In the genomic region with DNA sequence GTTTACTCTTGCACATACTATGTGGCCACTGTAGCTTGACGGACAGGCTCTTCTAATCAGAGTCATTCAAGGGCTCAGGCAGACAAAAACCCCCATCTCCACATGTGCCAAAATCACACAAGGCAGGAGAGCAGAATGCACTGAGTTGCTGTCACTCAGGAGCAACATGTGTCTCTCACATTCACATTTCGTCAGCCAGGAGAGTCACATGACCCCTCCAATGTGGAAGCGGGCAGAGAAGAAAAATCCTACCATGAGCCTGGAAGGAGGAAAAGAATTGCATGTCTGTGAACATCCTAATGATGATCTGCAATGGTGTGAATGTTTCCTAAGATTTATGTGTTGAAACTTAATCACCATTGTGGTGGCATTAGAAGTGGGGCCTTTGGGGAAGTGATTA, we compare ENCODE assay signal across 32 cellular contexts.
"Had no signal": no experiment of that assay in that cellular context is flagged by ENCODE, and none has a peak within 500 bp of the region (broad histone marks: within the 10 kb centered on the region; RNA-seq: fewer than 3 reads in every experiment).

No MANE protein-coding gene starts in this region.

- H3K27ac Mint-ChIP-seq: activated CD4-positive, alpha-beta T cell treated with anti-CD3 and anti-CD28 coated beads, Interleukin-2, amount 10 ng/mL, durations not matched to agents 7 days and 5 days; activated CD8-positive, alpha-beta T cell treated with anti-CD3 and anti-CD28 coated beads for 36 hours; activated naive CD4-positive, alpha-beta T cell treated with anti-CD3 and anti-CD28 coated beads for 36 hours; activated naive CD4-positive, alpha-beta T cell treated with anti-CD3 and anti-CD28 coated beads, Interleukin-2, amount 50 U/mL, for 24 hours; activated naive CD8-positive, alpha-beta T cell treated with anti-CD3 and anti-CD28 coated beads for 36 hours; activated naive CD8-positive, alpha-beta T cell treated with anti-CD3 and anti-CD28 coated beads, Interleukin-2, amount 50 U/mL, for 24 hours; activated T-helper 17 cell treated with anti-CD3 and anti-CD28 coated beads, Interleukin-2, amount 50 U/mL, for 72 hours; effector memory CD8-positive, alpha-beta T cell; T-cell; T-helper 1 cell treated with Interleukin-12 subunit alpha and Interleukin-12 subunit beta and Interleukin-4 antibody, amounts not matched to agents 30 μg/mL and 1 μg/mL, for 36 hours had no signal

- H3K9me3 Mint-ChIP-seq: activated CD4-positive, alpha-beta T cell treated with anti-CD3 and anti-CD28 coated beads, Interleukin-2, amount 10 ng/mL, durations not matched to agents 7 days and 5 days; activated CD8-positive, alpha-beta T cell treated with anti-CD3 and anti-CD28 coated beads for 36 hours; activated naive CD4-positive, alpha-beta T cell treated with anti-CD3 and anti-CD28 coated beads for 36 hours; activated naive CD4-positive, alpha-beta T cell treated with anti-CD3 and anti-CD28 coated beads, Interleukin-2, amount 50 U/mL, for 24 hours; activated naive CD8-positive, alpha-beta T cell treated with anti-CD3 and anti-CD28 coated beads for 36 hours; activated naive CD8-positive, alpha-beta T cell treated with anti-CD3 and anti-CD28 coated beads, Interleukin-2, amount 50 U/mL, for 24 hours; activated T-cell treated with anti-CD3 and anti-CD28 coated beads, Interleukin-2, amount 50 U/mL, for 4 hours; activated T-helper 17 cell treated with anti-CD3 and anti-CD28 coated beads, Interleukin-2, amount 50 U/mL, for 72 hours; T-cell; T-helper 1 cell treated with Interleukin-12 subunit alpha and Interleukin-12 subunit beta and Interleukin-4 antibody, amounts not matched to agents 30 μg/mL and 1 μg/mL, for 36 hours had no signal

- H3K9me3 ChIP-seq: adrenal gland, body of pancreas, esophagus squamous epithelium had no signal

- FAIRE-seq: colon, endometrium, endothelial cell of umbilical vein had no signal

- H3K27me3 ChIP-seq: body of pancreas had no signal

- H3K27ac ChIP-seq: adrenal gland, body of pancreas, epithelial cell of prostate, esophagus squamous epithelium had no signal

- H3K27me3 Mint-ChIP-seq: activated CD4-positive, alpha-beta T cell treated with anti-CD3 and anti-CD28 coated beads, Interleukin-2, amount 10 ng/mL, durations not matched to agents 7 days and 5 days had no signal

- H3K4me3 Mint-ChIP-seq: activated CD4-positive, alpha-beta T cell treated with anti-CD3 and anti-CD28 coated beads, Interleukin-2, amount 10 ng/mL, durations not matched to agents 7 days and 5 days; activated CD8-positive, alpha-beta T cell treated with anti-CD3 and anti-CD28 coated beads for 36 hours; activated naive CD4-positive, alpha-beta T cell treated with anti-CD3 and anti-CD28 coated beads for 36 hours; activated naive CD4-positive, alpha-beta T cell treated with anti-CD3 and anti-CD28 coated beads, Interleukin-2, amount 50 U/mL, for 24 hours; activated naive CD8-positive, alpha-beta T cell treated with anti-CD3 and anti-CD28 coated beads for 36 hours; activated naive CD8-positive, alpha-beta T cell treated with anti-CD3 and anti-CD28 coated beads, Interleukin-2, amount 50 U/mL, for 24 hours; activated T-cell treated with anti-CD3 and anti-CD28 coated beads, Interleukin-2, amount 50 U/mL, for 4 hours; activated T-helper 17 cell treated with anti-CD3 and anti-CD28 coated beads, Interleukin-2, amount 50 U/mL, for 72 hours; effector memory CD8-positive, alpha-beta T cell; T-cell; T-helper 1 cell treated with Interleukin-12 subunit alpha and Interleukin-12 subunit beta and Interleukin-4 antibody, amounts not matched to agents 30 μg/mL and 1 μg/mL, for 36 hours had no signal

- H3K36me3 Mint-ChIP-seq: activated naive CD4-positive, alpha-beta T cell treated with anti-CD3 and anti-CD28 coated beads, Interleukin-2, amount 50 U/mL, for 24 hours; activated naive CD8-positive, alpha-beta T cell treated with anti-CD3 and anti-CD28 coated beads for 36 hours; T-cell had no signal

- DNase-seq: activated CD4-positive, alpha-beta T cell treated with anti-CD3 and anti-CD28 coated beads for 1 hour; activated CD4-positive, alpha-beta T cell treated with anti-CD3 and anti-CD28 coated beads for 4 hours; activated CD4-positive, alpha-beta T cell treated with anti-CD3 and anti-CD28 coated beads, Interleukin-2, amount 10 ng/mL, durations not matched to agents 7 days and 5 days; activated CD4-positive, alpha-beta T cell treated with anti-CD3 and anti-CD28 coated beads, Interleukin-2, amount 50 U/mL, for 48 hours; activated CD8-positive, alpha-beta memory T cell treated with anti-CD3 and anti-CD28 coated beads for 24 hours; activated CD8-positive, alpha-beta T cell treated with anti-CD3 and anti-CD28 coated beads for 36 hours; activated effector memory CD4-positive, alpha-beta T cell treated with Interleukin-2 at 50 U/mL for 16 hours; activated naive CD4-positive, alpha-beta T cell treated with anti-CD3 and anti-CD28 coated beads for 36 hours; activated naive CD8-positive, alpha-beta T cell treated with anti-CD3 and anti-CD28 coated beads for 36 hours; activated naive CD8-positive, alpha-beta T cell treated with anti-CD3 and anti-CD28 coated beads, Interleukin-2, amount 50 U/mL, for 24 hours; activated T-cell treated with anti-CD3 and anti-CD28 coated beads, Interleukin-2, amount 50 U/mL, for 4 hours; adrenal gland; amygdala; aorta; body of pancreas; caudate nucleus; cortex of kidney; dermis blood vessel endothelial cell; effector CD4-positive, alpha-beta T cell; effector memory CD8-positive, alpha-beta T cell; esophagus squamous epithelium; foreskin melanocyte; head of caudate nucleus; T-cell; T-helper 9 cell had no signal

- H3K36me3 ChIP-seq: adrenal gland, esophagus squamous epithelium had no signal

- H3K4me1 ChIP-seq: adrenal gland, body of pancreas, esophagus squamous epithelium had no signal

- H3K4me3 ChIP-seq: adrenal gland, body of pancreas, esophagus squamous epithelium had no signal

- ATAC-seq: activated CD8-positive, alpha-beta T cell treated with anti-CD3 and anti-CD28 coated beads for 36 hours; activated naive CD8-positive, alpha-beta T cell treated with anti-CD3 and anti-CD28 coated beads, Interleukin-2, amount 50 U/mL, for 24 hours; activated T-cell treated with anti-CD3 and anti-CD28 coated beads, Interleukin-2, amount 50 U/mL, for 4 hours; activated T-helper 17 cell treated with anti-CD3 and anti-CD28 coated beads, Interleukin-2, amount 50 U/mL, for 72 hours; body of pancreas; effector memory CD8-positive, alpha-beta T cell; T-cell had no signal

- H3K4me1 Mint-ChIP-seq: activated CD4-positive, alpha-beta T cell treated with anti-CD3 and anti-CD28 coated beads, Interleukin-2, amount 10 ng/mL, durations not matched to agents 7 days and 5 days; activated naive CD4-positive, alpha-beta T cell treated with anti-CD3 and anti-CD28 coated beads, Interleukin-2, amount 50 U/mL, for 24 hours; activated naive CD8-positive, alpha-beta T cell treated with anti-CD3 and anti-CD28 coated beads for 36 hours; activated naive CD8-positive, alpha-beta T cell treated with anti-CD3 and anti-CD28 coated beads, Interleukin-2, amount 50 U/mL, for 24 hours; activated T-helper 17 cell treated with anti-CD3 and anti-CD28 coated beads, Interleukin-2, amount 50 U/mL, for 72 hours; T-cell had no signal
